ENCODE assay signal across 1 cellular context in genomic region chr12:92469837-92470236, GRCh38.
TF ChIP-seq lines count a peak whose summit lies in the region.

No MANE protein-coding gene starts in this region.

TF ChIP-seq in WTC11, 78 proteins besides CTCF, POLR2A, EP300 and RAD21 (continued from another document):
- TF ChIP-seq ERG (CRISPR knock-in tag; IDR thresholded peaks at IDR 0.05) (no peak), CREM (CRISPR knock-in tag; IDR thresholded peaks at IDR 0.05) (no peak), STAT6 (CRISPR knock-in tag; conservative IDR thresholded peaks at IDR 0.05; ENCODE audit: low read depth) (no peak), NR3C1 (CRISPR knock-in tag; conservative IDR thresholded peaks at IDR 0.05; ENCODE audit: low read depth) (no peak), USF2 (CRISPR knock-in tag; IDR thresholded peaks at IDR 0.05) (no peak), ZBTB43 (CRISPR knock-in tag; IDR thresholded peaks at IDR 0.05) (no peak), TEAD4 (CRISPR knock-in tag; IDR thresholded peaks at IDR 0.05) (no peak)
TF ChIP-seq in WTC11: peak in this region for 0.
